1 cellular context compared by ENCODE assay signal in genomic region chr1:162250004-162250730, GRCh38.
TF ChIP-seq lines count a peak whose summit lies in the region.

No MANE protein-coding gene starts in this region.

TF ChIP-seq in WTC11, 78 proteins besides CTCF, POLR2A, EP300 and RAD21 (continued from another document):
- no peak for TF ChIP-seq ZNF532 (CRISPR knock-in tag; IDR thresholded peaks at IDR 0.05; ENCODE audit: borderline replicate concordance)
- TF ChIP-seq, protein P1, sequence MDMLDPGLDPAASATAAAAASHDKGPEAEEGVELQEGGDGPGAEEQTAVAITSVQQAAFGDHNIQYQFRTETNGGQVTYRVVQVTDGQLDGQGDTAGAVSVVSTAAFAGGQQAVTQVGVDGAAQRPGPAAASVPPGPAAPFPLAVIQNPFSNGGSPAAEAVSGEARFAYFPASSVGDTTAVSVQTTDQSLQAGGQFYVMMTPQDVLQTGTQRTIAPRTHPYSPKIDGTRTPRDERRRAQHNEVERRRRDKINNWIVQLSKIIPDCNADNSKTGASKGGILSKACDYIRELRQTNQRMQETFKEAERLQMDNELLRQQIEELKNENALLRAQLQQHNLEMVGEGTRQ (CRISPR knock-in tag; IDR thresholded peaks at IDR 0.05), result no peak
- TF ChIP-seq SMAD4 (CRISPR knock-in tag; IDR thresholded peaks at IDR 0.05), result no peak
- TF ChIP-seq NFYB (CRISPR knock-in tag; conservative IDR thresholded peaks at IDR 0.05; ENCODE audit: low read depth), result no peak
- TF ChIP-seq NR2C2 (CRISPR knock-in tag; IDR thresholded peaks at IDR 0.05), result no peak
- TF ChIP-seq OVOL2 (CRISPR knock-in tag; IDR thresholded peaks at IDR 0.05; ENCODE audit: borderline replicate concordance), result no peak
- TF ChIP-seq CREB1 (CRISPR knock-in tag; IDR thresholded peaks at IDR 0.05), result no peak
TF ChIP-seq in WTC11: peak in this region for 0.
